Comparison of ENCODE assay signal across 9 cellular contexts in the genomic region with DNA sequence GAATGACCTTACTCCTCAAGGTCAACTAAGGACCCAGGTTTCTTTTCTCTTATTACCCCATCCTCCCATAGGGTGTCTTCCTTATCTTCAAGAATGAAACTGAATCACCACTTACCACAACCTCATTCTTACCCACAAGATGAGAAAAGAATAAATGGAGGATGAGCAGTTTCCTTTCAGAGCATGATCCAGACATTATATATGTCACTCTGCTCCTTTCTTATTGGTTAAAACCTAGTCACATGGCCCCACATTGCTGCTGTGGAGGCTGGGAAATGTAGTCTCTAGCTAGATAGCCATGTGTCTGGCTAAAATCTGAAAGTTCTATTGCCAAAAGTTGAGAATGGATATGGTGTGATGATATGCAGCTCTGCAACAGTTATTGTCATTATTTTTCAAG.
A peak's percentile ranks its signal among the peaks of the same experiment; 100 is the strongest.
DNase-seq lines count a peak whose midpoint lies in the region; ATAC-seq and TF ChIP-seq lines count a peak whose summit lies in the region.
"Had no signal": no experiment of that assay in that cellular context is flagged by ENCODE, and none has a peak within 500 bp of the region (broad histone marks: within the 10 kb centered on the region; RNA-seq: fewer than 3 reads in every experiment).

No MANE protein-coding gene starts in this region.

- no peaks in the 10 kb centered on the region for H3K9me3 ChIP-seq in BE2C
- H3K9me3 ChIP-seq in thyroid gland: no peaks in the 10 kb centered on the region

- H3K9me3 Mint-ChIP-seq in WTC11: peaks cover 19% of the 10 kb centered on the region

- H3K4me1 Mint-ChIP-seq in WTC11: no peaks in the 10 kb centered on the region

- H3K27me3 ChIP-seq in BE2C: no peaks in the 10 kb centered on the region
- no peaks in the 10 kb centered on the region for H3K27me3 ChIP-seq in thyroid gland

- TF ChIP-seq CTCF in BE2C (IDR thresholded peaks at IDR 0.05; ENCODE audit: low read depth, low read length): no peak
- no peak for TF ChIP-seq CTCF in NB4 (IDR thresholded peaks at IDR 0.05; ENCODE audit: low read depth, low read length)
- TF ChIP-seq CTCF in WTC11 (IDR thresholded peaks at IDR 0.05): no peak
- TF ChIP-seq CTCF in thyroid gland (IDR thresholded peaks at IDR 0.05): no peak

- no peak overlapping the region for H3K27ac Mint-ChIP-seq in WTC11
- H3K27ac Mint-ChIP-seq: activated naive CD8-positive, alpha-beta T cell had no signal

- H3K27me3 Mint-ChIP-seq in WTC11 (ENCODE audit: low read depth): no peaks in the 10 kb centered on the region
- H3K27me3 Mint-ChIP-seq: activated naive CD8-positive, alpha-beta T cell had no signal

- peak; percentile 15 for DNase-seq in A172 (ENCODE audit: low spot score)
- DNase-seq in BE2C: peak; percentile 9
- DNase-seq in NB4 (ENCODE audit: low read depth): peak; percentile 1
- DNase-seq in WTC11 (ENCODE audit: low spot score): no peak
- DNase-seq in HCEC 1CT: no peak
- no peak for DNase-seq in thyroid gland
- DNase-seq: hypothalamus had no signal

- no peak overlapping the region for H3K27ac ChIP-seq in thyroid gland

- CTCF ChIA-PET in WTC11 (lab: Charles Lee): no interaction called here

- intact Hi-C loops in thyroid gland (cut with DNase I): no loop called here

- TF ChIP-seq POLR2A in NB4 (IDR thresholded peaks at IDR 0.05; ENCODE audit: extremely low read depth, insufficient read length): no peak
- no peak for TF ChIP-seq POLR2A in thyroid gland (IDR thresholded peaks at IDR 0.05)

- H3K4me1 ChIP-seq in BE2C (no peaks in the 10 kb centered on the region), thyroid gland (no peaks in the 10 kb centered on the region)

- ATAC-seq in WTC11 (no peak), HG03342 (IDR thresholded peaks at IDR 0.05; ENCODE audit: unreplicated experiment) (no peak)

- no peaks in the 10 kb centered on the region for H3K36me3 Mint-ChIP-seq in WTC11

- H3K36me3 ChIP-seq in BE2C: no peaks in the 10 kb centered on the region
- H3K36me3 ChIP-seq in thyroid gland: no peaks in the 10 kb centered on the region

- H3K4me3 ChIP-seq in BE2C (ENCODE audit: low read depth, low read length) (no peak overlapping the region), NB4 (ENCODE audit: low read depth, low read length) (no peak overlapping the region), thyroid gland (replicated peaks in 1 of 3) (no peak overlapping the region)

- no peak overlapping the region for H3K4me3 Mint-ChIP-seq in WTC11
- H3K4me3 Mint-ChIP-seq: activated naive CD8-positive, alpha-beta T cell had no signal

- POLR2A ChIA-PET in WTC11 (lab: Charles Lee): no interaction called here

TF ChIP-seq in WTC11, 78 proteins besides CTCF, POLR2A, EP300 and RAD21:
- no peak for TF ChIP-seq GTF2I (CRISPR knock-in tag; conservative IDR thresholded peaks at IDR 0.05)
- TF ChIP-seq FOXJ3 (CRISPR knock-in tag; IDR thresholded peaks at IDR 0.05; ENCODE audit: borderline replicate concordance): no peak
- no peak for TF ChIP-seq ZNF263 (CRISPR knock-in tag; IDR thresholded peaks at IDR 0.05; ENCODE audit: low read depth)
- TF ChIP-seq, protein P1, sequence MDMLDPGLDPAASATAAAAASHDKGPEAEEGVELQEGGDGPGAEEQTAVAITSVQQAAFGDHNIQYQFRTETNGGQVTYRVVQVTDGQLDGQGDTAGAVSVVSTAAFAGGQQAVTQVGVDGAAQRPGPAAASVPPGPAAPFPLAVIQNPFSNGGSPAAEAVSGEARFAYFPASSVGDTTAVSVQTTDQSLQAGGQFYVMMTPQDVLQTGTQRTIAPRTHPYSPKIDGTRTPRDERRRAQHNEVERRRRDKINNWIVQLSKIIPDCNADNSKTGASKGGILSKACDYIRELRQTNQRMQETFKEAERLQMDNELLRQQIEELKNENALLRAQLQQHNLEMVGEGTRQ (CRISPR knock-in tag; IDR thresholded peaks at IDR 0.05): peak; percentile 87
- TF ChIP-seq, protein P2, sequence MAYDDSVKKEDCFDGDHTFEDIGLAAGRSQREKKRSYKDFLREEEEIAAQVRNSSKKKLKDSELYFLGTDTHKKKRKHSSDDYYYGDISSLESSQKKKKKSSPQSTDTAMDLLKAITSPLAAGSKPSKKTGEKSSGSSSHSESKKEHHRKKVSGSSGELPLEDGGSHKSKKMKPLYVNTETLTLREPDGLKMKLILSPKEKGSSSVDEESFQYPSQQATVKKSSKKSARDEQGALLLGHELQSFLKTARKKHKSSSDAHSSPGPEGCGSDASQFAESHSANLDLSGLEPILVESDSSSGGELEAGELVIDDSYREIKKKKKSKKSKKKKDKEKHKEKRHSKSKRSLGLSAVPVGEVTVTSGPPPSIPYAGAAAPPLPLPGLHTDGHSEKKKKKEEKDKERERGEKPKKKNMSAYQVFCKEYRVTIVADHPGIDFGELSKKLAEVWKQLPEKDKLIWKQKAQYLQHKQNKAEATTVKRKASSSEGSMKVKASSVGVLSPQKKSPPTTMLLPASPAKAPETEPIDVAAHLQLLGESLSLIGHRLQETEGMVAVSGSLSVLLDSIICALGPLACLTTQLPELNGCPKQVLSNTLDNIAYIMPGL (CRISPR knock-in tag; IDR thresholded peaks at IDR 0.05): no peak
- peak; percentile 82 for TF ChIP-seq USF1 (CRISPR knock-in tag; IDR thresholded peaks at IDR 0.05)

Comparison
In these comparisons a context has a peak if more than half of its experiments do, and no peak if none do; other contexts are left out.
1. DNase-seq: peak in A172 (single experiment), BE2C (single experiment) and NB4 (single experiment); none in WTC11 (single experiment), HCEC 1CT (single experiment) and thyroid gland (0 of 2).